In the genomic region with DNA sequence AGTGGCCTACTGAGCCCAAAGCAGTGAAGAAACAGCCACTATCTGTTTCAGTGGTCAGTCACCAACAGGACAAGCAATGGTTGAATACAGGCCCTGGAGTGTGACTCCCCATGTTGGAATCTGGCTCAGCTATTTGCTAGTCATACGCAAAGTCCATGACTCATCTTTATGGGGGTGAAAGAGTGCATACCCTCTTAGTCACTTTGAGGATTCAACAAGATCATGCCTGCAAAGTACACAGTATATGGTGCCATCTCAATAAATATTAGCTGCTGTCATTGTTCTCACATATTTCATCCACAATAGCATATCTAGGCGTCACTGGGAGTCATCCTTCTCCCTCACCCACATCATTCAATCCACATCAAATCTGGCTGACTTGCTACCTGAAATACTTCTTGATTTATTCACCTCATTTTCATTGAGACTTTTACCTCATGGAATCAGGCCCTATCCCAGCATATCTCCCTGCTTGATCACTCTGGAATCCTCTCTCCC, we compare ENCODE assay signal across 14 cellular contexts. TPM values are rescaled to one million over a fixed set of nuclear protein-coding genes. Genes with fewer than 3 reads are reported as not detected.
DNase-seq lines count a peak whose midpoint lies in the region; ATAC-seq and TF ChIP-seq lines count a peak whose summit lies in the region.
"Had no signal": no experiment of that assay in that cellular context is flagged by ENCODE, and none has a peak within 500 bp of the region (broad histone marks: within the 10 kb centered on the region; RNA-seq: fewer than 3 reads in every experiment).

No MANE protein-coding gene starts in this region.

- no peak for TF ChIP-seq EP300 in Ishikawa (IDR thresholded peaks at IDR 0.05; ENCODE audit: borderline replicate concordance)

- TF ChIP-seq RAD21 in Ishikawa (IDR thresholded peaks at IDR 0.05; ENCODE audit: low read depth) = no peak

- peak; percentile 93 for DNase-seq in AG20443 (ENCODE audit: low spot score)
- peak; percentile 10 for DNase-seq in brain pericyte (ENCODE audit: low read depth, low spot score)
- peak; percentile 20 to 87 for DNase-seq in lung microvascular endothelial cell (ENCODE audit: low read depth in 2 of 2)
- no peak for DNase-seq in NCI-H2029 (lab: John Stamatoyannopoulos, UW)
- DNase-seq in NCI-H2227 treated with DMSO at 0.1 percent for 48 hours (lab: John Stamatoyannopoulos, UW) = no peak
- DNase-seq in SHP77 (lab: John Stamatoyannopoulos, UW) = no peak
- DNase-seq: DMS153; heart right ventricle; naive thymus-derived CD4-positive, alpha-beta T cell; NK-92 treated with Interleukin-12 subunit alpha and Interleukin-12 subunit beta, amount 100 ng/mL, for 24 hours; stimulated activated CD4-positive, alpha-beta T cell treated with anti-CD3 and anti-CD28 coated beads, Interleukin-4, amount 100 ng/mL, for 4 hours; thyroid gland had no signal

- no peak for ATAC-seq in GM19324 (IDR thresholded peaks at IDR 0.05; ENCODE audit: low FRiP score, unreplicated experiment)
- ATAC-seq: naive thymus-derived CD4-positive, alpha-beta T cell had no signal

TF ChIP-seq in Ishikawa, 13 proteins besides CTCF, POLR2A, EP300 and RAD21:
- TF ChIP-seq, protein P1, sequence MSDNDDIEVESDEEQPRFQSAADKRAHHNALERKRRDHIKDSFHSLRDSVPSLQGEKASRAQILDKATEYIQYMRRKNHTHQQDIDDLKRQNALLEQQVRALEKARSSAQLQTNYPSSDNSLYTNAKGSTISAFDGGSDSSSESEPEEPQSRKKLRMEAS (IDR thresholded peaks at IDR 0.05) = no peak
- TF ChIP-seq NFIC (IDR thresholded peaks at IDR 0.05) (no peak), CREB1 (IDR thresholded peaks at IDR 0.05; ENCODE audit: low read depth) (no peak), REST (IDR thresholded peaks at IDR 0.05; ENCODE audit: low read depth) (no peak), TEAD4 (IDR thresholded peaks at IDR 0.05) (0 out of 2 replicates have a peak, but pooled peaks have one; percentile 17), EGR1 (IDR thresholded peaks at IDR 0.05) (no peak)

RNA-seq across cellular contexts. Expression of gene STAB2, which starts 26.4 kb away (rescaled TPM):
- total RNA-seq in lung microvascular endothelial cell = 5.7 and 10.5 TPM in 2 replicates
- total RNA-seq: naive thymus-derived CD4-positive, alpha-beta T cell had no signal

Comparison
In these comparisons a context has a peak if more than half of its experiments do, and no peak if none do; other contexts are left out.
1. DNase-seq: peak in AG20443 (single experiment), brain pericyte (single experiment) and lung microvascular endothelial cell (2 of 2); none in NCI-H2029 (single experiment), NCI-H2227 treated with DMSO at 0.1 percent for 48 hours (single experiment) and SHP77 (0 of 2).